Comparison of ENCODE assay signal across 8 cellular contexts in genomic region chr11:5690736-5691135, GRCh38. TPM values are rescaled to one million over a fixed set of nuclear protein-coding genes. Genes with fewer than 3 reads are reported as not detected.
A peak's percentile ranks its signal among the peaks of the same experiment; 100 is the strongest.
DNase-seq lines count a peak whose midpoint lies in the region; ATAC-seq and TF ChIP-seq lines count a peak whose summit lies in the region.

No MANE protein-coding gene starts in this region.

- in situ Hi-C loops in G401 (cut with HindIII; ENCODE audit: low sequenced_read_pairs): no loop called here

- H3K27ac ChIP-seq in esophagus (ENCODE audit: low read depth in 2 of 2, low read length in 1 of 2) (peak overlapping the region; percentile 8 to 26), neutrophil (peak overlapping the region; percentile 84)

- H3K27ac Mint-ChIP-seq in CD14-positive monocyte: peak overlapping the region; percentile 96 to 100 (median 99)

- intact Hi-C loops in CD14-positive monocyte (cut with micrococcal nuclease): loop anchor here in 1 of 2 donors (5.0 kb wide), 1 partner anchor 58 kb away; no protein-coding TSS in a partner anchor

- DNase-seq in CD14-positive monocyte (ENCODE audit: low spot score): no peak
- peak; percentile 9 for DNase-seq in RPMI7951 (ENCODE audit: low read depth)
- no peak for DNase-seq in Ammon's horn (ENCODE audit: low spot score)
- DNase-seq in G401 (ENCODE audit: low spot score): no peak
- no peak for DNase-seq in DMS153 treated with DMSO at 0.1 percent for 48 hours (lab: John Stamatoyannopoulos, UW; ENCODE audit: unreplicated experiment)

- TF ChIP-seq CTCF in CD14-positive monocyte (IDR thresholded peaks at IDR 0.05) (no peak), neutrophil (IDR thresholded peaks at IDR 0.05) (no peak)

- H3K27me3 ChIP-seq in esophagus (ENCODE audit: control insufficient read depth in 1 of 2, insufficient read depth in 2 of 2, low read length in 2 of 2) (no peaks in the 10 kb centered on the region), neutrophil (no peaks in the 10 kb centered on the region)

- H3K9me3 Mint-ChIP-seq in CD14-positive monocyte: peaks cover 0 to 3% (median 0%) of the 10 kb centered on the region in 7 donors

- WGBS in esophagus, 2 donors: 12 to 27% methylated on average over 5 of the region's 5 CpGs

- H3K4me3 Mint-ChIP-seq in CD14-positive monocyte: peak overlapping the region; percentile 90 to 97

- no peaks in the 10 kb centered on the region for H3K4me1 ChIP-seq in esophagus (ENCODE audit: control insufficient read depth in 2 of 2, insufficient read depth in 2 of 2, low read length in 1 of 2)
- peaks cover 39 to 40% of the 10 kb centered on the region in 2 experiments for H3K4me1 ChIP-seq in neutrophil (ENCODE audit: control insufficient read depth in 1 of 2, insufficient read depth in 1 of 2, low read depth in 1 of 2, low read length in 1 of 2)

- H3K4me1 Mint-ChIP-seq in CD14-positive monocyte: peaks cover 47% of the 10 kb centered on the region

- H3K36me3 Mint-ChIP-seq in CD14-positive monocyte: peaks cover 13 to 21% of the 10 kb centered on the region in 2 donors

- no peak for ATAC-seq in GM21737 (IDR thresholded peaks at IDR 0.05; ENCODE audit: unreplicated experiment)

- no peaks in the 10 kb centered on the region for H3K27me3 Mint-ChIP-seq in CD14-positive monocyte (ENCODE audit: low read depth in 3 of 3)

- H3K9me3 ChIP-seq in esophagus (ENCODE audit: control insufficient read depth in 2 of 2, insufficient read depth in 1 of 2, low read depth in 1 of 2, low read length in 1 of 2): no peaks in the 10 kb centered on the region
- no peaks in the 10 kb centered on the region for H3K9me3 ChIP-seq in neutrophil

- peak overlapping the region; percentile 16 to 54 for H3K4me3 ChIP-seq in esophagus (ENCODE audit: low read depth in 1 of 2, low read length in 2 of 2)
- peak overlapping the region; percentile 53 to 73 for H3K4me3 ChIP-seq in neutrophil (ENCODE audit: low read depth in 1 of 2, low read length in 1 of 2)

- H3K36me3 ChIP-seq in esophagus (ENCODE audit: control insufficient read depth in 2 of 2, insufficient read depth in 2 of 2, low read length in 1 of 2): no peaks in the 10 kb centered on the region
- H3K36me3 ChIP-seq in neutrophil: no peaks in the 10 kb centered on the region

RNA-seq across cellular contexts. Expression of gene TRIM22, which starts 1.1 kb away (rescaled TPM):
- polyA plus RNA-seq in CD14-positive monocyte: 100 to 1,000 TPM; 122 to 132 TPM
- total RNA-seq in RPMI7951 (2014; rRNA removed; shearing (Covaris generic)): 5.5 and 10.1 TPM in 2 replicates
- 10 to 100 TPM; 13.4 to 18.3 TPM for polyA plus RNA-seq in esophagus
- total RNA-seq in G401 (2014; rRNA removed; shearing (Covaris generic)): 1.3 and 1.7 TPM in 2 replicates

RNA-seq across cellular contexts. Expression of gene TRIM5, which starts 5.9 kb away (rescaled TPM):
- polyA plus RNA-seq in CD14-positive monocyte (10 to 100 TPM in 1 of 2 donors, 1 to 10 TPM in 1; 9.4 to 10.6 TPM), esophagus (1 to 10 TPM; 5.8 to 6.7 TPM)
- total RNA-seq in RPMI7951 (2014; rRNA removed; shearing (Covaris generic)): 14.8 and 17.8 TPM in 2 replicates
- total RNA-seq in G401 (2014; rRNA removed; shearing (Covaris generic)): 11.1 and 14.3 TPM in 2 replicates

RNA-seq across cellular contexts. Expression of gene OR56B1, which starts 45.5 kb away (rescaled TPM):
- polyA plus RNA-seq in CD14-positive monocyte (not detected), esophagus (not detected)
- not detected in 2 replicates for total RNA-seq in RPMI7951 (2014; rRNA removed; shearing (Covaris generic))
- not detected in 2 replicates for total RNA-seq in G401 (2014; rRNA removed; shearing (Covaris generic))
